9 cellular contexts compared by ENCODE assay signal in genomic region chr2:714005-714741, GRCh38. TPM values are rescaled to one million over a fixed set of nuclear protein-coding genes. Genes with fewer than 3 reads are reported as not detected.
DNase-seq lines count a peak whose midpoint lies in the region; ATAC-seq, FAIRE-seq and TF ChIP-seq lines count a peak whose summit lies in the region.
"Had no signal": no experiment of that assay in that cellular context is flagged by ENCODE, and none has a peak within 500 bp of the region (broad histone marks: within the 10 kb centered on the region; RNA-seq: fewer than 3 reads in every experiment).

No MANE protein-coding gene starts in this region.

- H3K9ac ChIP-seq in HCT116 (ENCODE audit: low read length): no peak overlapping the region

- no TSS peak for BruUV-seq in HCT116 (replicated peaks; lab: Mats Ljungman, UMichigan)

- no peaks in the 10 kb centered on the region for H3K27me3 ChIP-seq in AG04450 (ENCODE audit: control insufficient read depth, insufficient read depth, low read length)
- peaks cover 18% of the 10 kb centered on the region for H3K27me3 ChIP-seq in HCT116 (ENCODE audit: insufficient read depth, low read length)

- no peaks in the 10 kb centered on the region for H3K9me3 ChIP-seq in AG04450 (ENCODE audit: control insufficient read depth, insufficient read depth, low read length)
- no peaks in the 10 kb centered on the region for H3K9me3 ChIP-seq in HCT116 (ENCODE audit: control insufficient read depth in 1 of 2, insufficient read depth in 1 of 2, low read depth in 1 of 2, low read length in 2 of 2)
- H3K9me3 ChIP-seq: neutrophil had no signal

- peak overlapping the region; percentile 4 for H3K4me2 ChIP-seq in HCT116 (ENCODE audit: low read length)

- H3K9me2 ChIP-seq in HCT116 (ENCODE audit: insufficient read depth): no peaks in the 10 kb centered on the region

- peak; percentile 10 for DNase-seq in AG04450 (ENCODE audit: low read depth, low spot score)
- DNase-seq in HCT116 (ENCODE audit: low read depth, low spot score): peak; percentile 46
- DNase-seq in LHCN-M2 (ENCODE audit: low read depth): peak; percentile 22
- peak; percentile 26 for DNase-seq in RCC 7860 (ENCODE audit: low spot score)
- DNase-seq in dedifferentiated amniotic fluid mesenchymal stem cell (ENCODE audit: extremely low spot score): peak; percentile 30
- DNase-seq in memory B cell (ENCODE audit: low spot score in 2 of 2): peak; percentile 43 to 48
- peak; percentile 60 for DNase-seq in urothelium cell line (ENCODE audit: low spot score)

- ATAC-seq in HCT116 (peak; percentile 94), memory B cell (ENCODE audit: low read depth) (peak; percentile 92)

- POLR2A ChIA-PET in AG04450 (lab: Yijun Ruan, JAX) (no interaction called here), HCT116 (lab: Charles Lee) (no interaction called here)

- TF ChIP-seq POLR2A in HCT116 (IDR thresholded peaks at IDR 0.05; ENCODE audit: borderline replicate concordance, extremely low read depth, insufficient read depth, insufficient read length): no peak

- H3K27me3 Mint-ChIP-seq in memory B cell: peaks cover 16% of the 10 kb centered on the region

- peak; percentile 82 for TF ChIP-seq RAD21 in HCT116 (IDR thresholded peaks at IDR 0.05; ENCODE audit: low read depth)

- no peaks in the 10 kb centered on the region for H4K20me1 ChIP-seq in HCT116 (ENCODE audit: insufficient read depth)

- no peak overlapping the region for H2AFZ ChIP-seq in HCT116 (ENCODE audit: low read depth, low read length, poor library complexity, severe bottlenecking)

- H3K4me3 ChIP-seq in AG04450 (ENCODE audit: low read depth, low read length): no peak overlapping the region
- H3K4me3 ChIP-seq in HCT116 (replicated peaks in 1 of 2; ENCODE audit: low read depth in 1 of 2, low read length in 2 of 2): no peak overlapping the region

- intact Hi-C loops in HCT116 (cut with micrococcal nuclease): loop anchor here (2.0 to 10.0 kb wide), 4 partner anchors 185 to 833 kb away; no protein-coding TSS in a partner anchor

- no peak overlapping the region for H3K27ac Mint-ChIP-seq in memory B cell

- H3K36me3 ChIP-seq in HCT116 (ENCODE audit: control insufficient read depth in 1 of 2, insufficient read depth in 2 of 2, low read length in 2 of 2): no peaks in the 10 kb centered on the region
- H3K36me3 ChIP-seq: neutrophil had no signal

- peak overlapping the region; percentile 53 for H3K4me3 Mint-ChIP-seq in memory B cell

- H3K4me1 Mint-ChIP-seq in memory B cell: peaks cover 12% of the 10 kb centered on the region

- FAIRE-seq in RCC 7860 (lab: Jason Lieb, UNC): no peak
- no peak for FAIRE-seq in urothelium cell line (lab: Jason Lieb, UNC)

- no peaks in the 10 kb centered on the region for H3K9me3 Mint-ChIP-seq in memory B cell

- TF ChIP-seq CTCF in AG04450 (IDR thresholded peaks at IDR 0.05; ENCODE audit: low read depth, low read length) (peak; percentile 81), GM12872 (IDR thresholded peaks at IDR 0.05; ENCODE audit: insufficient read depth, low read depth, low read length) (peak; percentile 89), HCT116 (IDR thresholded peaks at IDR 0.05 in 2 of 3, conservative IDR thresholded peaks at IDR 0.05 in 1 of 3; ENCODE audit: borderline replicate concordance in 1 of 3, insufficient read depth in 1 of 3, low read depth in 2 of 3, low read length in 2 of 3) (peak; percentile 61 to 91 (median 85))

- H3K79me2 ChIP-seq in HCT116 (ENCODE audit: insufficient read depth, low read length): no peaks in the 10 kb centered on the region

- no peaks in the 10 kb centered on the region for H3K36me3 Mint-ChIP-seq in memory B cell

- RAD21 ChIA-PET in HCT116 (lab: Charles Lee; ENCODE audit: low non-redundant PET in 1 of 2, low total read pairs in 2 of 2, uncharacterized antibody in 2 of 2, unreplicated experiment in 2 of 2): interaction anchor here in 1 of 2 experiments (0.7 kb wide), 1 partner anchor 8 kb away, joined by 3 read pairs; no protein-coding TSS in a partner anchor

- CTCF ChIA-PET in AG04450 (lab: Charles Lee) (interaction anchor here (0.6 to 4.8 kb wide), 15 partner anchors 9 to 1113 kb away, joined by 3 to 47 read pairs (median 4); no protein-coding TSS in a partner anchor), HCT116 (lab: Charles Lee) (interaction anchor here (1.8 kb wide), 1 partner anchor 11 kb away, joined by 8 read pairs; no protein-coding TSS in a partner anchor)

- no peak overlapping the region for H3K27ac ChIP-seq in AG04450 (ENCODE audit: low read depth, low read length)
- no peak overlapping the region for H3K27ac ChIP-seq in HCT116 (ENCODE audit: low read depth, low read length)
- H3K27ac ChIP-seq: neutrophil had no signal

- no peaks in the 10 kb centered on the region; a peak in 1 of 4 replicates for H3K4me1 ChIP-seq in HCT116 (ENCODE audit: control insufficient read depth in 1 of 2, insufficient read depth in 2 of 2, low read length in 2 of 2)

TF ChIP-seq in HCT116, 20 proteins besides CTCF, POLR2A, EP300 and RAD21:
- TF ChIP-seq EZH2 (IDR thresholded peaks at IDR 0.05) (no peak), ZNF274 (IDR thresholded peaks at IDR 0.05; ENCODE audit: low read depth, low read length) (no peak)
- TF ChIP-seq, protein P1, sequence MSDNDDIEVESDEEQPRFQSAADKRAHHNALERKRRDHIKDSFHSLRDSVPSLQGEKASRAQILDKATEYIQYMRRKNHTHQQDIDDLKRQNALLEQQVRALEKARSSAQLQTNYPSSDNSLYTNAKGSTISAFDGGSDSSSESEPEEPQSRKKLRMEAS (IDR thresholded peaks at IDR 0.05): no peak

RNA-seq across cellular contexts. Expression of gene TMEM18, which starts 37.0 kb away (rescaled TPM):
- 29.8 and 40.9 TPM in 2 replicates for polyA plus RNA-seq in AG04450 (2011; rRNA removed)
- 9.4 and 10.8 TPM in 2 replicates for polyA minus RNA-seq in AG04450 (2011; rRNA and poly(A)+ RNA removed)
- total RNA-seq in HCT116 (2021; ENCODE audit: unreplicated experiment): 33.5 TPM
- polyA plus RNA-seq in HCT116 (2012): 25.9 and 32.3 TPM in 2 replicates
- total RNA-seq in LHCN-M2 (2014; rRNA removed): 29.1 TPM in 2 replicates
- polyA plus RNA-seq in LHCN-M2 (2012): 30.8 TPM

Comparison
In these comparisons a context has a peak if more than half of its experiments do, and no peak if none do; other contexts are left out.
1. DNase-seq: peak in every context shown above with its lines; median percentile 60 in urothelium cell line; 46 in HCT116; 46 in memory B cell; 30 in dedifferentiated amniotic fluid mesenchymal stem cell; 26 in RCC 7860; 22 in LHCN-M2; 10 in AG04450.